ENCODE assay signal across 9 cellular contexts in the genomic region with DNA sequence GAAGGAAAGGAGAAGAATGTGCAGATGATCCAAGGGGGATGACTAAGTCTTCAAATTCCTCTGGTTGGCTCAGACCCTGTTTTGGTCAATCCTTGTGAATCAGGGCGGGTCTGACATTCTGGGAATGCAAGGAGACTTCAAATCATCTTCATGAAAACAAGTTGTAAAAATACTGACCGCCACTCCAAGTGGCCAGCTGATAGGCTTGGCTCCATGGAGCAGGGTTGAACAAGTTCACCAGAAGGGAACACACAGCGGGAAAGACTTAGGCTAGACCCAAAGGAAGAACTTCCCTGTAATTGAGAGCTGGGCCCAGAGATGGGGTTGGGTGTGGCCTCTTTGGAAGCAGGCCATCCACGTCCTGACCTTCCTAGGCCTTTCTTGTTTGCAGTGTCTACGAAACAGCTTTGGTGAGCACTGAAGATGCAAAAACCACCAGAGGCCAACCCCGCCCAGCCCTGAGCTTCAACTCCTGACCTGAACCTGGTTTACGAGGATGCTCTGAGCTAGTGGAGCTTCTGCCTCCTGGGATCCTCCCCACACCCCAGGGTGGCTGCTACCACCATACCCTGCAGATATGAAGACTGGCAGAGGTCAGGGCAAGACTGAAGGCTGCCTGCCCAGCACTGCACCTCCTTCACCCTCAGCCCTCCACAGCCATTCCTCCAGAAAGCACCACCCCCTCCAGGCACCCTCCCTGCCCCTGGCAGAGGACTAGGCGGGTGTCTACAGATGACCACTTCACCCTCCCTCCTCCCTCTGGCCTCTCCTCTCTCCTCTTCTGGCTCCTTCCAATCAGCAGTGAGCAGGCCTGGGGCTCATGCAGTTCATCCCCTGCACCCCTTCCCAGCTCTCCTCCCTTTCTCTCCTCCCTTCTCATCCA. TPM values are rescaled to one million over a fixed set of nuclear protein-coding genes. Genes with fewer than 3 reads are reported as not detected.
DNase-seq lines count a peak whose midpoint lies in the region; ATAC-seq and TF ChIP-seq lines count a peak whose summit lies in the region.
"Had no signal": no experiment of that assay in that cellular context is flagged by ENCODE, and none has a peak within 500 bp of the region (broad histone marks: within the 10 kb centered on the region; RNA-seq: fewer than 3 reads in every experiment).

No MANE protein-coding gene starts in this region.

- H3K4me1 ChIP-seq in ACC112 (ENCODE audit: control insufficient read depth, insufficient read depth, low read length, unreplicated experiment) (peaks cover 27% of the 10 kb centered on the region), spleen (peaks cover 0 to 72% (median 12%) of the 10 kb centered on the region in 6 donors)

- peak overlapping the region; percentile 54 for H3K27ac ChIP-seq in ACC112 (ENCODE audit: low read depth, low read length)
- H3K27ac ChIP-seq in spleen = peak overlapping the region in 3 of 8 donors; percentile 24 to 28 (median 26)

- peak overlapping the region; percentile 10 for H2AFZ ChIP-seq in ACC112 (ENCODE audit: low read length, unreplicated experiment)

- intact Hi-C loops in spleen (cut with DNase I; ENCODE audit: low total_unique reads) = no loop called here

- H3K27me3 ChIP-seq in ACC112 (ENCODE audit: insufficient read depth, low read length) (no peaks in the 10 kb centered on the region), MG63 (no peaks in the 10 kb centered on the region), spleen (replicated peaks in 1 of 7) (no peaks in the 10 kb centered on the region)

- ATAC-seq in HG03280 (IDR thresholded peaks at IDR 0.05; ENCODE audit: unreplicated experiment) = no peak

- no peak for TF ChIP-seq POLR2A in spleen (IDR thresholded peaks at IDR 0.05)

- TF ChIP-seq CTCF in epithelial cell of esophagus (IDR thresholded peaks at IDR 0.05; ENCODE audit: insufficient read depth, low read depth, low read length, missing control alignments) = no peak
- no peak for TF ChIP-seq CTCF in spleen (IDR thresholded peaks at IDR 0.05 in 8 of 11, conservative IDR thresholded peaks at IDR 0.05 in 3 of 11)

- DNase-seq in MG63 (peak; percentile 90), epithelial cell of esophagus (ENCODE audit: low read depth) (peak; percentile 73), mucosa of gallbladder (ENCODE audit: low spot score) (peak; percentile 31), spleen (no peak), NCI-H510A (lab: John Stamatoyannopoulos, UW) (no peak)
- DNase-seq in activated CD4-positive, CD25-positive, alpha-beta regulatory T cell (lab: John Stamatoyannopoulos, UW) = no peak
- DNase-seq: activated CD8-positive, alpha-beta memory T cell treated with anti-CD3 and anti-CD28 coated beads, Interleukin-2, amount 50 U/mL, for 48 hours had no signal

- WGBS in spleen, 5 donors = 63 to 78% (median 70%) methylated on average over 8 of the region's 8 CpGs

- H3K4me3 ChIP-seq in ACC112 (ENCODE audit: low read depth, low read length) (0 out of 2 replicates have a peak overlapping the region, but pooled peaks have one; percentile 4), MG63 (no peak overlapping the region), epithelial cell of esophagus (ENCODE audit: low read length) (no peak overlapping the region), spleen (no peak overlapping the region)

- no peaks in the 10 kb centered on the region for H3K36me3 ChIP-seq in ACC112 (ENCODE audit: insufficient read depth, low read length)
- H3K36me3 ChIP-seq in MG63 = no peaks in the 10 kb centered on the region
- no peaks in the 10 kb centered on the region for H3K36me3 ChIP-seq in spleen

- H3K9me3 ChIP-seq in MG63 (no peaks in the 10 kb centered on the region), spleen (no peaks in the 10 kb centered on the region)

- no peaks in the 10 kb centered on the region for H3K79me2 ChIP-seq in ACC112 (ENCODE audit: control insufficient read depth, insufficient read depth, low read length, unreplicated experiment)

RNA-seq across cellular contexts. Expression of gene GDPD5, which starts 26.1 kb away (rescaled TPM):
- 15.2 and 16.2 TPM in 2 replicates for total RNA-seq in MG63 (2014; rRNA removed; shearing (Covaris generic); ENCODE audit: low replicate concordance)
- total RNA-seq in mucosa of gallbladder (16.7 TPM), spleen (100 to 1,000 TPM in 6 of 7 donors, 10 to 100 TPM in 1; 97.0 to 273 (median 144) TPM)
- 100 to 1,000 TPM in 2 of 3 donors, 10 to 100 TPM in 1; 44.6 to 248 (median 147) TPM for polyA plus RNA-seq in spleen

Comparison
In these comparisons a context has a peak if more than half of its experiments do, and no peak if none do; other contexts are left out.
1. DNase-seq: peak in MG63 (single experiment), epithelial cell of esophagus (single experiment) and mucosa of gallbladder (single experiment); none in spleen (single experiment), activated CD4-positive, CD25-positive, alpha-beta regulatory T cell (0 of 4) and NCI-H510A (single experiment).